In genomic region chr14:104293851-104294627, GRCh38 we compare ENCODE assay signal across 1 cellular context.
TF ChIP-seq lines count a peak whose summit lies in the region.

No MANE protein-coding gene starts in this region.

TF ChIP-seq in GM23338, 12 proteins besides CTCF, POLR2A, EP300 and RAD21 (continued from another document):
- TF ChIP-seq ZNF462 (CRISPR knock-in tag; IDR thresholded peaks at IDR 0.05) = no peak
- TF ChIP-seq NANOG (IDR thresholded peaks at IDR 0.05; ENCODE audit: borderline replicate concordance) = no peak
- no peak for TF ChIP-seq ZNF331 (CRISPR knock-in tag; IDR thresholded peaks at IDR 0.05; ENCODE audit: low read depth)
- no peak for TF ChIP-seq REST (IDR thresholded peaks at IDR 0.05; ENCODE audit: unreplicated experiment)
- no peak for TF ChIP-seq CREB1 (CRISPR knock-in tag; IDR thresholded peaks at IDR 0.05; ENCODE audit: low read depth)
- TF ChIP-seq ZNF114 (CRISPR knock-in tag; IDR thresholded peaks at IDR 0.05) = no peak
- no peak for TF ChIP-seq JUNB (IDR thresholded peaks at IDR 0.05; ENCODE audit: unreplicated experiment)
- TF ChIP-seq EZH2 (IDR thresholded peaks at IDR 0.05; ENCODE audit: low read depth, unreplicated experiment) = no peak
